ENCODE assay signal across 9 cellular contexts in the genomic region with DNA sequence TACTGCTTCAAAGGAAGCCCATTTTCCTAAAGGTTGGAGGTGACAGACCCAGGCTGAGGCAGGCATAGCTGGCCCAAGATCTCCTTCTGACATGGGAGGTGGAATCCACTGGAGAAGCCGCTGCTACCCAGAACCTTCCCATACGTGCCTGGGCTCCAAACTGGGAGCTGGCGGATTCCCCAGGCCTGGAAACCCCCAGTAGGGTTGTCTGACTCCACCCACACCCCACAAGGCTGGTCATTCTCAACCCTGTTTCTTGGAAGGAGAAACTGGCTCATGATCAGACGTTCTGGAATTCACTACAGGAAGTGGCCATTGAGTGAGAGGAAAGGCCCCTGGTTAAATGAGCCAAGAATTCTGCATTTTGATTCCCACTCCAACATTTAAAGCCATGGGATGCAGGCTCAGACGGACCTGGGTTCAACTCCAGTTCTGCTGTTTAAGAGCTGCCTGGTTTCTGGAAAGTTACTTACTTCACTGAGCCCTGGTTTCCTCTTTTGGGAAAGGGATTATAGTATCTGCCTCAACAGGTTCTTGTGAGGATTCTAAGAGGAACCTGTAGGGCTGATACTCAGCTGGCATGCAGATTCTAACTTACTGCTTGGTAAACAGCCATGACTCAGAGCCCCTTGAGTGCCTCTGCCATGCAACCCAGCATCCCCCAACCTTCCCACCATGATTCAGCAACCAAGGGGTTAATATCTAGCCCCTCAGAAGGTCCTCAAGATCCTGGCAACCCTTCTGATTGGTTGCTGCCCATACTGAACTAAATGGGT. TPM values are rescaled to one million over a fixed set of nuclear protein-coding genes. Genes with fewer than 3 reads are reported as not detected.
DNase-seq lines count a peak whose midpoint lies in the region; ATAC-seq and TF ChIP-seq lines count a peak whose summit lies in the region.
"Had no signal": no experiment of that assay in that cellular context is flagged by ENCODE, and none has a peak within 500 bp of the region (broad histone marks: within the 10 kb centered on the region; RNA-seq: fewer than 3 reads in every experiment).

No MANE protein-coding gene starts in this region.

- peak; percentile 58 for DNase-seq in AG09319 (ENCODE audit: extremely low read depth, low read depth)
- DNase-seq in RPMI7951 (ENCODE audit: low read depth): peak; percentile 91
- peak; percentile 75 for DNase-seq in non-pigmented ciliary epithelial cell (ENCODE audit: low read depth)
- DNase-seq in NCI-H2029 (lab: John Stamatoyannopoulos, UW): no peak
- no peak for DNase-seq in NOMO-1 treated with dmso at 0.1 percent for 144 hours (lab: John Stamatoyannopoulos, UW; ENCODE audit: unreplicated experiment)
- DNase-seq in NCI-H187 (lab: John Stamatoyannopoulos, UW): no peak
- DNase-seq: NCI-H510A treated with DMSO at 0.1 percent for 48 hours had no signal

- no peak for TF ChIP-seq CTCF in AG09319 (IDR thresholded peaks at IDR 0.05; ENCODE audit: low read depth, low read length)

- ATAC-seq in esophagus mucosa (peak; percentile 75), GM21447 (IDR thresholded peaks at IDR 0.05; ENCODE audit: unreplicated experiment) (no peak)

RNA-seq across cellular contexts. Expression of a gene that starts 19.4 kb away (rescaled TPM):
- 45.2 and 52.2 TPM in 2 replicates for total RNA-seq in RPMI7951 (2014; rRNA removed; shearing (Covaris generic))
- total RNA-seq in esophagus mucosa: 50.7 TPM

Comparison
In these comparisons a context has a peak if more than half of its experiments do, and no peak if none do; other contexts are left out.
1. DNase-seq: peak in AG09319 (single experiment), RPMI7951 (single experiment) and non-pigmented ciliary epithelial cell (single experiment); none in NCI-H2029 (single experiment), NOMO-1 treated with dmso at 0.1 percent for 144 hours (single experiment) and NCI-H187 (0 of 2).